Comparison of ENCODE assay signal across 8 cellular contexts in the genomic region with DNA sequence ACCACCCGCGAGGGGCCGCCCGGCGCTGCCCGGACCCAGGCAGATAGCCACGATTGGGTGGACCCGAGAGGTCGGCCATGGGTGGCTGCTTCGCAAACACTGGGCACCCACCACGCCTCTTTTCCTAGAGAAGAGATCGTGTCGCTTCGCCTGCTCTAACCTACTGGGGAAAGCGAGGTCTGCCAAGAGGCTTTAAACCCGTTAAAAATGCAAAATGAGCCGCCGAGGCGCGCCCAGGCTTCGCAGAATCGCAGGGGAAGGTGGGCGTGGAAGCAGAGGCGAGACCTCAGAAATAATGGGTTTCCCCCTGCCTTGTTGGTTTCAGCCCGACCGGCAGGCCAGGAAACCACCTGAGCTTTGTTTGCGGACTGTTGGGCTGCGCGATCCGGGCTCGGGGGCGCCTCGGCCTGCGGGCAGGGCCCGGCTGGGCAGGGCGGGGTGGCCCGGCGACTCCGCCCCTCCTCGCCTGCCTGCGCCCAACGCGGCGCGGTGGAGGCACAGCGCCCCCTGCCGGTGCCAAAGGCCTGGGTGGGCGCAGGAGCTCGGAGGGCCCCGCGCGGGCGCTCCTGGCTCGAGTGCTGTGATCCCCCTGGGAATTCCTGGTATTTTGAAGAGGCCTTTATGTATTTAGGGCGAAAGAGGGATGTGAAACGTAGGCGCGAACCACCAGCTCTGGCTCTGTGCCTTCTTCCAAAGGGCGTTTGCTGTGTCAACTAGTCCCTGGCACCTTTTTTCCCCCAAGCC. TPM values are rescaled to one million over a fixed set of nuclear protein-coding genes. Genes with fewer than 3 reads are reported as not detected.
DNase-seq lines count a peak whose midpoint lies in the region; ATAC-seq and TF ChIP-seq lines count a peak whose summit lies in the region.

No MANE protein-coding gene starts in this region.

- no peak for TF ChIP-seq EP300 in esophagus muscularis mucosa (IDR thresholded peaks at IDR 0.05)

- intact Hi-C loops in esophagus muscularis mucosa (cut with DNase I): loop anchor here (5.0 to 10.0 kb wide), 3 partner anchors 294 to 1076 kb away; no protein-coding TSS in a partner anchor

- peak; percentile 73 for DNase-seq in DMS 273 treated with DMSO at 0.1 percent for 48 hours (lab: John Stamatoyannopoulos, UW)
- DNase-seq in OCI-M2 (lab: John Stamatoyannopoulos, UW; ENCODE audit: unreplicated experiment): peak; percentile 70
- peak; percentile 84 to 87 for DNase-seq in activated T-cell treated with anti-CD3 and anti-CD28 coated beads, Interleukin-2, amount 50 U/mL, for 48 hours
- no peak for DNase-seq in esophagus muscularis mucosa (ENCODE audit: extremely low spot score)
- DNase-seq in myocyte (ENCODE audit: low read depth): peak; percentile 92
- DNase-seq in stimulated activated CD8-positive, alpha-beta memory T cell treated with anti-CD3 and anti-CD28 coated beads, Interleukin-7, amount 100 ng/mL, for 48 hours (ENCODE audit: extremely low read depth in 1 of 2, low read depth in 1 of 2): peak; percentile 71 to 78

- H3K36me3 ChIP-seq in HUES6 (ENCODE audit: control insufficient read depth, insufficient read depth, low read length): peaks cover 16% of the 10 kb centered on the region
- H3K36me3 ChIP-seq in esophagus muscularis mucosa: no peaks in the 10 kb centered on the region

- H3K27me3 ChIP-seq in HUES6 (ENCODE audit: control insufficient read depth, insufficient read depth, low read length) (peaks cover 26% of the 10 kb centered on the region), esophagus muscularis mucosa (no peaks in the 10 kb centered on the region)

- H3K9ac ChIP-seq in HUES6 (ENCODE audit: low read length): peak overlapping the region; percentile 96

- H3K9me3 ChIP-seq in HUES6 (ENCODE audit: control insufficient read depth, insufficient read depth, low read depth, low read length): no peaks in the 10 kb centered on the region
- no peaks in the 10 kb centered on the region for H3K9me3 ChIP-seq in esophagus muscularis mucosa

- peak; percentile 94 to 99 (median 99) for TF ChIP-seq CTCF in esophagus muscularis mucosa (IDR thresholded peaks at IDR 0.05)

- peak overlapping the region; percentile 97 for H3K27ac ChIP-seq in HUES6 (ENCODE audit: low read depth, low read length)
- H3K27ac ChIP-seq in esophagus muscularis mucosa (replicated peaks in 1 of 4): peak overlapping the region; percentile 90 to 97 (median 94)

- peak; percentile 10 for TF ChIP-seq POLR2A in esophagus muscularis mucosa (IDR thresholded peaks at IDR 0.05; ENCODE audit: low read depth)

- H3K4me3 ChIP-seq in HUES6 (ENCODE audit: low read depth, low read length): peak overlapping the region; percentile 93
- H3K4me3 ChIP-seq in esophagus muscularis mucosa: peak overlapping the region; percentile 65 to 81 (median 73)

- H3K4me1 ChIP-seq in HUES6 (ENCODE audit: control insufficient read depth, insufficient read depth, low read length) (peaks cover 4% of the 10 kb centered on the region; the same call in 1 of the 2 replicates), esophagus muscularis mucosa (peaks cover 4 to 44% (median 39%) of the 10 kb centered on the region in 4 donors)

- under 1% methylated on average over 33 of the region's 59 CpGs for WGBS in esophagus muscularis mucosa

- ATAC-seq in GM21447 (IDR thresholded peaks at IDR 0.05; ENCODE audit: unreplicated experiment): peak; percentile 70

RNA-seq across cellular contexts. Expression of gene MARCKS, which starts 1.6 kb away (rescaled TPM):
- total RNA-seq in esophagus muscularis mucosa (10 to 100 TPM; 19.2 to 32.7 (median 31.2) TPM), myocyte (89.0 and 103 TPM in 2 replicates)
- polyA plus RNA-seq in myocyte (2012): 108 TPM
